Comparison of ENCODE assay signal across 8 cellular contexts in the genomic region with DNA sequence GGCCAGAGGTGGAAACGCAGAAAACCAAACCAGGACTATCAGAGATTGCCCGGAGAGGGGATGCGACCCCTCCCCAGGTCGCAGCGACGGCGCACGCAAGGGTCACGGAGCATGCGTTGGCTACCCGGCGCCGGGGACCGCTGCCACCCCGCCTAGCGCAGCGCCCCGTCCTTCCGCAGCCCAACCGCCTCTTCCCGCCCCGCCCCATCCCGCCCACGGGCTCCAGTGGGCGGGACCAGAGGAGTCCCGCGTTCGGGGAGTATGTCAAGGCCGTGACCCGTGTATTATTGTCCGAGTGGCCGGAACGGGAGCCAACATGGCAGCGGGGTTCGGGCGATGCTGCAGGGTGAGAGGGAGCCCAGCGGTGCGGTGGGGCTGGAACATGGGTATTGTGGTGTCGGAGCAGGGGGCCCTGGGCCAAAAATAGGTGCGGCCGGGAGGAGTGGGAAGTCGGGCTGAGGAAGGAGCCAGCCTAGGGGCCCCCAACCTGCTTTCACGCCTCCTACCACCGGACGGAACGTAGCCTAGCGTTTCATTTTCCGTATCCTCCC. TPM values are rescaled to one million over a fixed set of nuclear protein-coding genes. Genes with fewer than 3 reads are reported as not detected.
DNase-seq lines count a peak whose midpoint lies in the region; ATAC-seq and TF ChIP-seq lines count a peak whose summit lies in the region.

Gene ACADM, plus strand, starts transcription at position 238 of the 551 bp plus-strand sequence. Its CDS starts 79 bp downstream, at position 317.

- peaks cover 17% of the 10 kb centered on the region for H3K4me1 ChIP-seq in PC-9 (replicated peaks; ENCODE audit: insufficient read depth)
- no peaks in the 10 kb centered on the region for H3K4me1 ChIP-seq in esophagus (ENCODE audit: control insufficient read depth in 2 of 2, insufficient read depth in 2 of 2, low read length in 1 of 2)
- peaks cover 3 to 15% of the 10 kb centered on the region in 2 donors for H3K4me1 ChIP-seq in muscle layer of duodenum (ENCODE audit: control insufficient read depth in 1 of 2, insufficient read depth in 2 of 2, low read length in 2 of 2)

- H3K9me3 ChIP-seq in PC-9 (ENCODE audit: insufficient read depth, low read depth) (no peaks in the 10 kb centered on the region), esophagus (ENCODE audit: control insufficient read depth in 2 of 2, insufficient read depth in 1 of 2, low read depth in 1 of 2, low read length in 1 of 2) (no peaks in the 10 kb centered on the region), muscle layer of duodenum (ENCODE audit: control insufficient read depth in 1 of 2, low read length in 2 of 2) (no peaks in the 10 kb centered on the region)

- H3K36me3 Mint-ChIP-seq in activated T-cell treated with anti-CD3 and anti-CD28 coated beads, Interleukin-2, amount 50 U/mL, for 4 hours (ENCODE audit: insufficient read depth): no peaks in the 10 kb centered on the region

- H3K4me3 ChIP-seq in PC-9: peak within 1 kb of the TSS; percentile 90
- peak within 1 kb of the TSS; percentile 96 for H3K4me3 ChIP-seq in esophagus (ENCODE audit: low read depth in 1 of 2, low read length in 2 of 2)
- peak within 1 kb of the TSS; percentile 83 to 88 for H3K4me3 ChIP-seq in muscle layer of duodenum (ENCODE audit: low read depth in 1 of 2, low read length in 2 of 2)

- 0 to 1% methylated on average over 46 to 48 of the region's 48 CpGs for WGBS in esophagus, 2 donors

- H3K36me3 ChIP-seq in PC-9 (ENCODE audit: low read depth) (no peaks in the 10 kb centered on the region), esophagus (ENCODE audit: control insufficient read depth in 2 of 2, insufficient read depth in 2 of 2, low read length in 1 of 2) (no peaks in the 10 kb centered on the region), muscle layer of duodenum (ENCODE audit: control insufficient read depth in 1 of 2, insufficient read depth in 2 of 2, low read length in 2 of 2) (no peaks in the 10 kb centered on the region)

- peak; percentile 79 for DNase-seq in DMS153 (lab: John Stamatoyannopoulos, UW)
- peak; percentile 76 for DNase-seq in HuH-7 (ENCODE audit: low spot score)
- peak; percentile 81 to 86 for DNase-seq in PC-9
- DNase-seq in activated T-cell treated with anti-CD3 and anti-CD28 coated beads, Interleukin-2, amount 50 U/mL, for 4 hours: peak; percentile 84
- DNase-seq in stimulated activated CD8-positive, alpha-beta memory T cell treated with anti-CD3 and anti-CD28 coated beads, Interleukin-7, amount 100 ng/mL, for 4 hours (ENCODE audit: low read depth in 2 of 2): peak; percentile 70 to 84

- H3K9me2 ChIP-seq in PC-9 (ENCODE audit: insufficient read depth): no peaks in the 10 kb centered on the region

- peaks cover 43% of the 10 kb centered on the region for H3K79me2 ChIP-seq in PC-9 (ENCODE audit: low read depth)

- POLR2A ChIA-PET in PC-9 (lab: Charles Lee; ENCODE audit: unreplicated experiment): no interaction called here

- H3K4me2 ChIP-seq in PC-9: peak within 1 kb of the TSS; percentile 86

- no peaks in the 10 kb centered on the region for H3K9me3 Mint-ChIP-seq in activated T-cell treated with anti-CD3 and anti-CD28 coated beads, Interleukin-2, amount 50 U/mL, for 4 hours

- H3K27me3 Mint-ChIP-seq in activated T-cell treated with anti-CD3 and anti-CD28 coated beads, Interleukin-2, amount 50 U/mL, for 4 hours (ENCODE audit: low read depth): no peaks in the 10 kb centered on the region

- H3K27me3 ChIP-seq in PC-9 (ENCODE audit: insufficient read depth, low read depth): no peaks in the 10 kb centered on the region
- H3K27me3 ChIP-seq in esophagus (ENCODE audit: control insufficient read depth in 1 of 2, insufficient read depth in 2 of 2, low read length in 2 of 2): no peaks in the 10 kb centered on the region
- H3K27me3 ChIP-seq in muscle layer of duodenum (ENCODE audit: low read depth, low read length): no peaks in the 10 kb centered on the region

- intact Hi-C loops in PC-9 (cut with micrococcal nuclease; ENCODE audit: unreplicated experiment): loop anchor here (1.0 kb wide), 1 partner anchor 62 kb away; the partner anchor contains the start of gene RABGGTB

- CTCF ChIA-PET in PC-9 (lab: Charles Lee): interaction anchor here (1.1 kb wide), 1 partner anchor 15 kb away, joined by 4 read pairs; no protein-coding TSS in a partner anchor

- no peaks in the 10 kb centered on the region for H4K20me1 ChIP-seq in PC-9 (ENCODE audit: insufficient read depth)

- ATAC-seq in GM21526 (IDR thresholded peaks at IDR 0.05; ENCODE audit: low FRiP score, unreplicated experiment): peak; percentile 88
- peak; percentile 93 to 96 for ATAC-seq in activated T-cell treated with anti-CD3 and anti-CD28 coated beads, Interleukin-2, amount 50 U/mL, for 4 hours

- no TSS peak for BruUV-seq in PC-9 (replicated peaks; lab: Mats Ljungman, UMichigan)

- H3K4me1 Mint-ChIP-seq in activated T-cell treated with anti-CD3 and anti-CD28 coated beads, Interleukin-2, amount 50 U/mL, for 4 hours (ENCODE audit: low read depth): peaks cover 37% of the 10 kb centered on the region

- H3F3A ChIP-seq in PC-9 (ENCODE audit: insufficient read depth, low read depth): peaks cover 12% of the 10 kb centered on the region; the same call in 1 of the 2 replicates

- no peak for TF ChIP-seq CTCF in PC-9 (conservative IDR thresholded peaks at IDR 0.05)

- H3K4me3 Mint-ChIP-seq in activated T-cell treated with anti-CD3 and anti-CD28 coated beads, Interleukin-2, amount 50 U/mL, for 4 hours: peak within 1 kb of the TSS; percentile 99

- peak within 1 kb of the TSS; percentile 73 for H3K27ac ChIP-seq in PC-9
- H3K27ac ChIP-seq in esophagus (ENCODE audit: low read depth in 2 of 2, low read length in 1 of 2): peak within 1 kb of the TSS; percentile 92 to 94
- H3K27ac ChIP-seq in muscle layer of duodenum (ENCODE audit: low read length): peak within 1 kb of the TSS; percentile 90

- peak within 1 kb of the TSS; percentile 96 for H2AFZ ChIP-seq in PC-9

RNA-seq across cellular contexts. Expression of gene ACADM, which starts in this region (rescaled TPM):
- 33.0 and 36.5 TPM in 2 replicates for total RNA-seq in PC-9 (2021)
- 10 to 100 TPM; 29.3 to 38.7 (median 38.6) TPM for total RNA-seq in activated T-cell treated with anti-CD3 and anti-CD28 coated beads, Interleukin-2, amount 50 U/mL, for 4 hours
- polyA plus RNA-seq in esophagus: 10 to 100 TPM; 42.5 to 49.7 TPM

Comparison
In these comparisons a context has a peak if more than half of its experiments do, and no peak if none do; other contexts are left out.
1. Peak in every context shown above with its lines: DNase-seq, ATAC-seq, H3K4me3 ChIP-seq and H3K27ac ChIP-seq.